ENCODE assay signal across 1 cellular context in the genomic region with DNA sequence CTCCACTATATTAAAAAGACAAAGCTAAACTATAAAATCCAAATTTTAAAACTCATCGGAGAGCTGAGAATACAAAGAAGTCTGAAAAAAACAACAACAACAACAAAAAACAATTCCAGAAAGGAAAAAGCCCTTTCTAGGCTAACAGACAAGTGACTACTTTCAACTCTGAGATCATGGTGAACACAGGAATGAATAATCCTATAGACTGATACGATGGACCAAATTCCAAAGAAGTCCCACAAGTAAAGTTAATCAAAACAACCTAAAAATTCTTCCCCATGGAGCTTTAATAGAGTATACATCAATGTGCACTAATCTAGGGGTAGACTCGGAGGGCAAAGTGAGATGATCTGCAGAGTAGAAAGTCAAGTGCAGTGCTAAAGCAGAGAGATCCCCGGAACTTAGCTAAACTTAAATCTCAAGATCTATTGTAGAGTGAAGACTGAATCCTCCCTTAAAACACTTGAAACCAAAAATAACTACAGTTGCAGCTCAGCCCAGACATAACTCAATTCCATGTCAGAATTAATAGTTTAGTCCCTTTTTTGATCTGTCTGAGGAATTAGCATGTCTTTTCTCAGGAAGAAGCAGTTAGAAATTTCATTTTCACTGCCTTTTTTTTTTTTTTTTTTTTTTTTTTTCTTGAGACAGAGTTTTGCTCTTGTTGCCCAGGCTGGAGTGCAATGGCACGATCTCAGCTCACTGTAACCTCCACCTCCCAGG.
TF ChIP-seq lines count a peak whose summit lies in the region.

No MANE protein-coding gene starts in this region.

TF ChIP-seq in A549, 52 proteins besides CTCF, POLR2A, EP300 and RAD21 (continued from another document):
- TF ChIP-seq, protein P1, sequence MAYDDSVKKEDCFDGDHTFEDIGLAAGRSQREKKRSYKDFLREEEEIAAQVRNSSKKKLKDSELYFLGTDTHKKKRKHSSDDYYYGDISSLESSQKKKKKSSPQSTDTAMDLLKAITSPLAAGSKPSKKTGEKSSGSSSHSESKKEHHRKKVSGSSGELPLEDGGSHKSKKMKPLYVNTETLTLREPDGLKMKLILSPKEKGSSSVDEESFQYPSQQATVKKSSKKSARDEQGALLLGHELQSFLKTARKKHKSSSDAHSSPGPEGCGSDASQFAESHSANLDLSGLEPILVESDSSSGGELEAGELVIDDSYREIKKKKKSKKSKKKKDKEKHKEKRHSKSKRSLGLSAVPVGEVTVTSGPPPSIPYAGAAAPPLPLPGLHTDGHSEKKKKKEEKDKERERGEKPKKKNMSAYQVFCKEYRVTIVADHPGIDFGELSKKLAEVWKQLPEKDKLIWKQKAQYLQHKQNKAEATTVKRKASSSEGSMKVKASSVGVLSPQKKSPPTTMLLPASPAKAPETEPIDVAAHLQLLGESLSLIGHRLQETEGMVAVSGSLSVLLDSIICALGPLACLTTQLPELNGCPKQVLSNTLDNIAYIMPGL (CRISPR knock-in tag; IDR thresholded peaks at IDR 0.05; ENCODE audit: borderline replicate concordance), result no peak
- TF ChIP-seq CHD2 (IDR thresholded peaks at IDR 0.05; ENCODE audit: low read length, partially characterized antibody) (no peak), HOXA7 (CRISPR knock-in tag; IDR thresholded peaks at IDR 0.05) (no peak)
